Comparison of ENCODE assay signal across 23 cellular contexts in the genomic region with DNA sequence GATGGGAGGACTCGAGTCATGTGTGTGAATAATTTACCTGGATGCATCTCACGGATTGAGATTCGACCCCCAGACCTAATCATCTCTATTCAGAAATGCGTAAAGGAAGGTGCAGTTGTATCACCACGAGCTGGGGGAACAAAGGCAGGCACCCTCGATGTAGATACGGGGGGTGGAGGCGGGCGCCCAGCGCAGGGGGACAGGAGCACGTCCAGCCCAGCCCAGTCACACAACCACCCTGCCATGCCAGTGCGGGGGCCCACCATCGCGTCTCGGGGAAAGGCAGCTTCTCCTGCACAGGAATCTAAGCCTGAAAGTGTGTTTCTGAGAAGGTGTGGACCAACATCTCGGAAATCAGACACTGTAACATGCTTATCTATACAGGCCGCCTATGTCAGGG.
"Had no signal": no experiment of that assay in that cellular context is flagged by ENCODE, and none has a peak within 500 bp of the region (broad histone marks: within the 10 kb centered on the region; RNA-seq: fewer than 3 reads in every experiment).

No MANE protein-coding gene starts in this region.

- H3K9me3 Mint-ChIP-seq: activated CD4-positive, alpha-beta T cell treated with anti-CD3 and anti-CD28 coated beads, Interleukin-2, amount 10 ng/mL, durations not matched to agents 7 days and 5 days; effector memory CD8-positive, alpha-beta T cell had no signal

- H3K36me3 ChIP-seq: brain microvascular endothelial cell, esophagus squamous epithelium, gastrocnemius medialis, left lung, prostate gland, spleen, thoracic aorta, upper lobe of right lung had no signal

- DNase-seq: activated CD8-positive, alpha-beta T cell treated with anti-CD3 and anti-CD28 coated beads, Interleukin-2, amount 10 ng/mL, durations not matched to agents 7 days and 5 days; activated gamma-delta T cell treated with Interleukin-2 at 50 U/mL for 16 hours; anterior cingulate cortex; brain microvascular endothelial cell; effector memory CD8-positive, alpha-beta T cell; esophagus squamous epithelium; gastrocnemius medialis; hippocampal formation; kidney glomerular epithelial cell; left lung; spleen; stimulated activated CD4-positive, alpha-beta T cell treated with anti-CD3 and anti-CD28 coated beads, Interleukin-4, amount 100 ng/mL, for 24 hours; stimulated activated naive CD4-positive, alpha-beta T cell treated with Interleukin-2 at 50 U/mL for 16 hours; T1000; upper lobe of right lung had no signal

- H3K27me3 ChIP-seq: brain microvascular endothelial cell, esophagus squamous epithelium, gastrocnemius medialis, left lung, upper lobe of right lung had no signal

- H3K9me3 ChIP-seq: esophagus squamous epithelium, gastrocnemius medialis, left lung, prostate gland, thoracic aorta, upper lobe of right lung had no signal

- H3K27ac ChIP-seq: brain microvascular endothelial cell, esophagus squamous epithelium, gastrocnemius medialis, left lung, prostate gland, spleen, thoracic aorta, upper lobe of right lung had no signal

- FAIRE-seq: colon had no signal

- H3K4me3 ChIP-seq: esophagus squamous epithelium, gastrocnemius medialis, left lung, lung, prostate gland, spleen, thoracic aorta, upper lobe of right lung had no signal

- H3K4me3 Mint-ChIP-seq: activated CD4-positive, alpha-beta T cell treated with anti-CD3 and anti-CD28 coated beads, Interleukin-2, amount 10 ng/mL, durations not matched to agents 7 days and 5 days; activated CD8-positive, alpha-beta T cell treated with anti-CD3 and anti-CD28 coated beads, Interleukin-2, amount 10 ng/mL, durations not matched to agents 7 days and 5 days; activated naive CD4-positive, alpha-beta T cell treated with anti-CD3 and anti-CD28 coated beads, Interleukin-2, amount 50 U/mL, for 24 hours; central memory CD8-positive, alpha-beta T cell; effector memory CD8-positive, alpha-beta T cell had no signal

- H3K4me1 Mint-ChIP-seq: central memory CD8-positive, alpha-beta T cell had no signal

- H3K36me3 Mint-ChIP-seq: activated naive CD4-positive, alpha-beta T cell treated with anti-CD3 and anti-CD28 coated beads, Interleukin-2, amount 50 U/mL, for 24 hours; naive thymus-derived CD4-positive, alpha-beta T cell had no signal

- H3K4me1 ChIP-seq: prostate gland had no signal

- H3K27me3 Mint-ChIP-seq: activated CD4-positive, alpha-beta T cell treated with anti-CD3 and anti-CD28 coated beads, Interleukin-2, amount 10 ng/mL, durations not matched to agents 7 days and 5 days had no signal

- H3K27ac Mint-ChIP-seq: activated CD4-positive, alpha-beta T cell treated with anti-CD3 and anti-CD28 coated beads, Interleukin-2, amount 10 ng/mL, durations not matched to agents 7 days and 5 days; activated CD8-positive, alpha-beta T cell treated with anti-CD3 and anti-CD28 coated beads, Interleukin-2, amount 10 ng/mL, durations not matched to agents 7 days and 5 days; activated naive CD4-positive, alpha-beta T cell treated with anti-CD3 and anti-CD28 coated beads, Interleukin-2, amount 50 U/mL, for 24 hours; effector memory CD8-positive, alpha-beta T cell had no signal
